18 cellular contexts compared by ENCODE assay signal in the genomic region with DNA sequence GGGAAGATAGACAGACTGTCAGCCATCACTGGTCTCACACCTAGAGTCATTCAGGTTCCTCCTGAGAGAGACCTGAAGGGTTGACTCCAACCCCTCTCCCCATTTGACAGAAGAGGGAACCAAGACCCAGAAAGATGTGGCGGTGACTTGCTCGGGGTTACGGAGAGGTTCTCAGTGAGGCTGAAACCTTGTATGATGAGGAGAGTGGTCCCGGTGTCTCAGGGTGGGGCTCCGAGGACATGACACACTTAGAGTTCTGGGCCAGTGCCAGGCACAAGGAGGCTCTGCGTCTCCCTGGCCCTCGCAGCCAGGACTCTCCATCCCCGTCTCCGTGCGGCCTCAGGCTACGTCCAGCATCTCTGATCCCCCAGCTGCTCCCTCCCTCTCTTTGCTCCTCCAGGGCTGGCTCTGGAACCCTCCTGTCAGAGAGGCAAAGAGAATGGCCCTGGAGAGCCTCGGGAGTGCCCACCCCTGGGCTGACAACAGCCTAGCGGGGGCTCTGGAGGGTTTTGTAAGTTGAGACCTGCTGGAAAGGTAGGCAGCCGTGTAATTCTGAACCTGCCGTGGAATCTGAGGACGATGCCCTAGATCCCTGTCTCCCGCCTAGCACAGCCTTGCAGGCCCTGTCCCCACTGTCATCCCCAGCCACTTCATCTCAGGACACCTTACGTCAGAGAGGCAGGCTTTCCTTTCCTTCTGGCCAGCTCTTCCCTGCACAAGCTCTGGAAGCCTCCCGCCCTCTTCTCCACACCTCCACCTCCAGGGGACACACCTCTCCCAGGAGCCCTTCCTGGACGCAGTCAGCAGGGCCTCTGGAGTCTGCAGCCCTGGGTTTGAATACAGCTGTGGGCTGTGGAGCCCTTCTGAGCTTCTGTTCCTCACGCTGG. TPM values are rescaled to one million over a fixed set of nuclear protein-coding genes. Genes with fewer than 3 reads are reported as not detected.
A peak's percentile ranks its signal among the peaks of the same experiment; 100 is the strongest.
DNase-seq lines count a peak whose midpoint lies in the region; ATAC-seq, FAIRE-seq and TF ChIP-seq lines count a peak whose summit lies in the region.
"Had no signal": no experiment of that assay in that cellular context is flagged by ENCODE, and none has a peak within 500 bp of the region (broad histone marks: within the 10 kb centered on the region; RNA-seq: fewer than 3 reads in every experiment).

No MANE protein-coding gene starts in this region.

- no peak overlapping the region for H2AFZ ChIP-seq in GM12878 (ENCODE audit: control insufficient read depth, low read depth, low read length)

- no peak for TF ChIP-seq RAD21 in GM12878 (IDR thresholded peaks at IDR 0.05; ENCODE audit: insufficient read depth, low read depth, low read length)

- H3K4me2 ChIP-seq in GM12878 (ENCODE audit: control insufficient read depth, insufficient read depth) = peak overlapping the region; percentile 28
- H3K4me2 ChIP-seq: smooth muscle cell had no signal

- H3K4me3 Mint-ChIP-seq in naive thymus-derived CD8-positive, alpha-beta T cell = peak overlapping the region in 4 of 10 donors; percentile 15 to 93 (median 70)
- H3K4me3 Mint-ChIP-seq in glutamatergic neuron (ENCODE audit: unreplicated experiment) = no peak overlapping the region
- no peak overlapping the region for H3K4me3 Mint-ChIP-seq in activated CD4-positive, alpha-beta memory T cell treated with anti-CD3 and anti-CD28 coated beads for 36 hours
- H3K4me3 Mint-ChIP-seq: activated naive CD8-positive, alpha-beta T cell treated with anti-CD3 and anti-CD28 coated beads for 36 hours; type B pancreatic cell had no signal

- no peak for TF ChIP-seq EP300 in GM12878 (IDR thresholded peaks at IDR 0.05; ENCODE audit: borderline replicate concordance in 1 of 2, control insufficient read depth in 1 of 2, low read depth in 2 of 2, low read length in 2 of 2)

- H4K20me1 ChIP-seq in GM12878 (ENCODE audit: control insufficient read depth, insufficient read depth) = no peaks in the 10 kb centered on the region; the same call in 1 of the 2 replicates

- SMC1A ChIA-PET in GM12878 (lab: Charles Lee; ENCODE audit: uncharacterized antibody, unreplicated experiment) = interaction anchor here (4.3 kb wide), 1 partner anchor 90 kb away, joined by 19 read pairs; no protein-coding TSS in a partner anchor

- RAD21 ChIA-PET in GM12878 (lab: Charles Lee; ENCODE audit: unreplicated experiment) = interaction anchor here (0.5 kb wide), 1 partner anchor 115 kb away, joined by 3 read pairs; no protein-coding TSS in a partner anchor

- FAIRE-seq in GM12878 (lab: Jason Lieb, UNC) = no peak
- no peak for FAIRE-seq in frontal cortex (lab: Jason Lieb, UNC)

- in situ Hi-C loops in GM12878 (cut with MboI) = no loop called here

- peaks cover 52% of the 10 kb centered on the region for H3K4me1 ChIP-seq in GM12878 (ENCODE audit: control insufficient read depth, insufficient read depth, low read length)

- peaks cover 0 to 11% (median 4%) of the 10 kb centered on the region in 3 donors for H3K36me3 Mint-ChIP-seq in naive thymus-derived CD8-positive, alpha-beta T cell
- H3K36me3 Mint-ChIP-seq in glutamatergic neuron (ENCODE audit: unreplicated experiment) = no peaks in the 10 kb centered on the region
- H3K36me3 Mint-ChIP-seq in activated CD4-positive, alpha-beta memory T cell treated with anti-CD3 and anti-CD28 coated beads for 36 hours = peaks cover 11% of the 10 kb centered on the region
- H3K36me3 Mint-ChIP-seq: type B pancreatic cell had no signal

- H3K4me3 ChIP-seq in GM12878 = no peak overlapping the region
- H3K4me3 ChIP-seq: smooth muscle cell had no signal

- WGBS in GM12878 (ENCODE audit: insufficient coverage, insufficient replicate concordance, low lambda C conversion rate, missing lambda C conversion rate) = 96% methylated on average over 21 of the region's 21 CpGs

- intact Hi-C loops in left ventricle myocardium superior (cut with micrococcal nuclease) (no loop called here), Right ventricle myocardium inferior (cut with DNase I) (no loop called here), GM12878 (cut with micrococcal nuclease; ENCODE audit: unreplicated experiment) (no loop called here)
- intact Hi-C loops in activated CD4-positive, alpha-beta memory T cell treated with anti-CD3 and anti-CD28 coated beads for 36 hours (cut with micrococcal nuclease) = no loop called here

- H3K27ac Mint-ChIP-seq in naive thymus-derived CD8-positive, alpha-beta T cell = peak overlapping the region in 6 of 10 donors; percentile 35 to 97 (median 74)
- H3K27ac Mint-ChIP-seq in glutamatergic neuron (ENCODE audit: unreplicated experiment) = no peak overlapping the region
- no peak overlapping the region for H3K27ac Mint-ChIP-seq in activated CD4-positive, alpha-beta memory T cell treated with anti-CD3 and anti-CD28 coated beads for 36 hours
- H3K27ac Mint-ChIP-seq: activated naive CD8-positive, alpha-beta T cell treated with anti-CD3 and anti-CD28 coated beads for 36 hours; type B pancreatic cell had no signal

- POLR2A ChIA-PET in GM12878 (lab: Charles Lee) = no interaction called here
- POLR2A ChIA-PET in naive thymus-derived CD8-positive, alpha-beta T cell (lab: Charles Lee) = interaction anchor here (0.7 kb wide), 1 partner anchor 8 kb away, joined by 3 read pairs; no protein-coding TSS in a partner anchor
- POLR2A ChIA-PET in activated CD4-positive, alpha-beta memory T cell treated with anti-CD3 and anti-CD28 coated beads for 36 hours (lab: Charles Lee) = interaction anchor here (0.9 kb wide), 1 partner anchor 54 kb away, joined by 4 read pairs; no protein-coding TSS in a partner anchor

- ATAC-seq in left ventricle myocardium superior = peak; percentile 9
- no peak for ATAC-seq in Right ventricle myocardium inferior
- no peak for ATAC-seq in GM12878
- ATAC-seq in naive thymus-derived CD8-positive, alpha-beta T cell = no peak
- ATAC-seq: left cardiac atrium had no signal

- H3K36me3 ChIP-seq in GM12878 (ENCODE audit: control insufficient read depth in 2 of 2, insufficient read depth in 2 of 2, low read length in 1 of 2) = peaks cover 0 to 2% of the 10 kb centered on the region in 2 experiments; a peak in 1 of 4 replicates

- no peaks in the 10 kb centered on the region for H3K9me3 ChIP-seq in GM12878 (replicated peaks; ENCODE audit: control insufficient read depth, insufficient read depth, low read length)

- peaks cover 74% of the 10 kb centered on the region for H3K79me2 ChIP-seq in GM12878 (ENCODE audit: control insufficient read depth, insufficient read depth, low read length)

- no peaks in the 10 kb centered on the region for H3K27me3 Mint-ChIP-seq in naive thymus-derived CD8-positive, alpha-beta T cell
- peaks cover 17% of the 10 kb centered on the region for H3K27me3 Mint-ChIP-seq in glutamatergic neuron (ENCODE audit: unreplicated experiment)
- H3K27me3 Mint-ChIP-seq in activated CD4-positive, alpha-beta memory T cell treated with anti-CD3 and anti-CD28 coated beads for 36 hours = no peaks in the 10 kb centered on the region

- CTCF ChIA-PET in GM12878 (lab: Yijun Ruan, JAX) = interaction anchor here (0.9 kb wide), 1 partner anchor 18 kb away, joined by 4 read pairs; no protein-coding TSS in a partner anchor
- CTCF ChIA-PET in activated CD4-positive, alpha-beta memory T cell treated with anti-CD3 and anti-CD28 coated beads for 36 hours (lab: Charles Lee) = interaction anchor here (0.8 to 1.0 kb wide), 2 partner anchors 90 to 92 kb away, joined by 3 read pairs; no protein-coding TSS in a partner anchor

- no peak for DNase-seq in left ventricle myocardium superior
- no peak for DNase-seq in Right ventricle myocardium inferior (ENCODE audit: missing footprints)
- no peak for DNase-seq in GM12878 (ENCODE audit: low read depth, low spot score)
- no peak for DNase-seq in naive thymus-derived CD8-positive, alpha-beta T cell
- DNase-seq in glutamatergic neuron = no peak
- DNase-seq in frontal cortex (ENCODE audit: low spot score in 2 of 2) = no peak
- DNase-seq in GOT3 (lab: John Stamatoyannopoulos, UW) = no peak
- no peak for DNase-seq in activated CD4-positive, alpha-beta memory T cell treated with anti-CD3 and anti-CD28 coated beads for 36 hours
- DNase-seq: activated naive CD8-positive, alpha-beta T cell treated with anti-CD3 and anti-CD28 coated beads for 36 hours; DMS79 treated with DMSO at 0.1 percent for 48 hours; left cardiac atrium; MV-4-11; NCI-H2107; SIG-M5 had no signal

- H3K4me1 Mint-ChIP-seq in naive thymus-derived CD8-positive, alpha-beta T cell = peaks cover 27 to 81% (median 63%) of the 10 kb centered on the region in 4 donors
- H3K4me1 Mint-ChIP-seq in glutamatergic neuron (ENCODE audit: low read depth, unreplicated experiment) = peaks cover 4% of the 10 kb centered on the region
- H3K4me1 Mint-ChIP-seq in activated CD4-positive, alpha-beta memory T cell treated with anti-CD3 and anti-CD28 coated beads for 36 hours (ENCODE audit: low read depth) = peaks cover 72% of the 10 kb centered on the region

- TF ChIP-seq CTCF in GM12878 (IDR thresholded peaks at IDR 0.05 in 2 of 3, conservative IDR thresholded peaks at IDR 0.05 in 1 of 3; ENCODE audit: control insufficient read depth in 2 of 3, extremely low read depth in 1 of 3, insufficient read depth in 1 of 3, low read depth in 3 of 3, low read length in 3 of 3) (no peak), glutamatergic neuron (IDR thresholded peaks at IDR 0.05; ENCODE audit: partially characterized antibody, unreplicated experiment) (no peak)

- TF ChIP-seq POLR2A in GM12878 (IDR thresholded peaks at IDR 0.05; ENCODE audit: low read depth, low read length) = no peak

- no peak overlapping the region for H3K27ac ChIP-seq in GM12878 (ENCODE audit: control insufficient read depth, insufficient read depth)

- no peak overlapping the region for H3K9ac ChIP-seq in GM12878 (ENCODE audit: control insufficient read depth, insufficient read depth, low read length)

- peaks cover 0 to 3% of the 10 kb centered on the region in 2 experiments; a peak in 1 of 4 replicates for H3K27me3 ChIP-seq in GM12878 (replicated peaks in 1 of 2; ENCODE audit: control insufficient read depth in 2 of 2, insufficient read depth in 2 of 2, low read length in 1 of 2)

- no TSS peak for BruUV-seq in GM12878 (replicated peaks; lab: Mats Ljungman, UMichigan)

- no peaks in the 10 kb centered on the region for H3K9me3 Mint-ChIP-seq in naive thymus-derived CD8-positive, alpha-beta T cell
- H3K9me3 Mint-ChIP-seq in glutamatergic neuron (ENCODE audit: unreplicated experiment) = peaks cover 2% of the 10 kb centered on the region
- H3K9me3 Mint-ChIP-seq in activated CD4-positive, alpha-beta memory T cell treated with anti-CD3 and anti-CD28 coated beads for 36 hours = no peaks in the 10 kb centered on the region
- H3K9me3 Mint-ChIP-seq: activated naive CD8-positive, alpha-beta T cell treated with anti-CD3 and anti-CD28 coated beads for 36 hours; type B pancreatic cell had no signal

RNA-seq across cellular contexts. Expression of gene EFHD2, which starts 4.1 kb away (rescaled TPM):
- total RNA-seq in left ventricle myocardium superior (12.6 TPM), Right ventricle myocardium inferior (14.7 TPM), GM12878 (2014; rRNA removed) (68.9 and 85.1 TPM in 2 replicates), GM12878 (2014; rRNA removed; fragmentation: Illumina TruSeq; extraction: Trizol) (25.7 and 31.5 TPM in 2 replicates), GM12878 (2021) (106 and 107 TPM in 2 replicates), glutamatergic neuron (ENCODE audit: unreplicated experiment) (2.6 TPM), frontal cortex (5.3 TPM)
- total RNA-seq in GM12878 (2013; cell fraction: nucleolus; rRNA removed) = 16.2 and 21.3 TPM in 2 replicates
- 21.5 TPM for polyA plus RNA-seq in GM12878 (2011; ENCODE audit: low read depth)
- polyA plus RNA-seq in GM12878 (2011; rRNA removed) (27.6 and 47.2 TPM in 2 replicates), GM12878 (2014; fragmentation: Illumina TruSeq; extraction: Trizol) (8.7 and 31.3 TPM in 2 replicates), GM12878 (2014; fragmentation: Nextera tagmentation; extraction: Ambion mirVana) (1 to 10 TPM; 4.0 to 6.6 TPM), GM12878 (2014; rRNA removed) (99.2 and 126 TPM in 2 replicates), GM12878 (2016; fragmentation: Nextera tagmentation; extraction: Ambion mirVana) (100 to 1,000 TPM in 1 of 2 experiments, 10 to 100 TPM in 1; 96.3 to 114 TPM)
- polyA plus RNA-seq in GM12878 (2011; cell fraction: cytosol; rRNA removed) = 57.7 and 83.4 TPM in 2 replicates
- polyA plus RNA-seq in GM12878 (2011; cell fraction: nucleus; rRNA removed) = 55.8 and 67.2 TPM in 2 replicates
- polyA plus RNA-seq in GM12878 (2012) = 54.9 and 67.3 TPM in 2 replicates
- 13.5 and 27.4 TPM in 2 replicates for polyA minus RNA-seq in GM12878 (2011; rRNA and poly(A)+ RNA removed)
- polyA minus RNA-seq in GM12878 (2011; cell fraction: cytosol; rRNA and poly(A)+ RNA removed) = 21.4 and 25.4 TPM in 2 replicates
- polyA minus RNA-seq in GM12878 (2011; cell fraction: nucleus; rRNA and poly(A)+ RNA removed) = 6.2 and 10.5 TPM in 2 replicates
- 10 to 100 TPM; 25.3 to 26.0 TPM for total RNA-seq in naive thymus-derived CD8-positive, alpha-beta T cell
- 100 to 1,000 TPM in 1 of 3 donors, 10 to 100 TPM in 2; 27.6 to 129 (median 29.5) TPM for polyA plus RNA-seq in naive thymus-derived CD8-positive, alpha-beta T cell
- total RNA-seq in activated CD4-positive, alpha-beta memory T cell treated with anti-CD3 and anti-CD28 coated beads for 36 hours = 10 to 100 TPM; 60.4 to 61.3 TPM

RNA-seq across cellular contexts. Expression of gene CTRC, which starts 24.4 kb away (rescaled TPM):
- not detected for total RNA-seq in left ventricle myocardium superior
- not detected for total RNA-seq in Right ventricle myocardium inferior
- total RNA-seq in GM12878 (2013; cell fraction: nucleolus; rRNA removed) = not detected in 2 replicates
- not detected in 2 replicates for total RNA-seq in GM12878 (2014; rRNA removed)
- total RNA-seq in GM12878 (2014; rRNA removed; fragmentation: Illumina TruSeq; extraction: Trizol) = not detected in 2 replicates
- total RNA-seq in GM12878 (2021) = 1.5 and 1.9 TPM in 2 replicates
- not detected for polyA plus RNA-seq in GM12878 (2011; ENCODE audit: low read depth)
- polyA plus RNA-seq in GM12878 (2011; rRNA removed) = not detected in 2 replicates
- not detected in 2 replicates for polyA plus RNA-seq in GM12878 (2011; cell fraction: cytosol; rRNA removed)
- polyA plus RNA-seq in GM12878 (2011; cell fraction: nucleus; rRNA removed) = 0.22 TPM in 1 of 2 replicates, not detected in the other
- polyA plus RNA-seq in GM12878 (2012) = not detected in 2 replicates
- polyA plus RNA-seq in GM12878 (2014; fragmentation: Illumina TruSeq; extraction: Trizol) = 0.79 TPM in 1 of 2 replicates, not detected in the other
- polyA plus RNA-seq in GM12878 (2014; fragmentation: Nextera tagmentation; extraction: Ambion mirVana) = not detected
- polyA plus RNA-seq in GM12878 (2014; rRNA removed) = 0.03 TPM in 1 of 2 replicates, not detected in the other
- not detected for polyA plus RNA-seq in GM12878 (2016; fragmentation: Nextera tagmentation; extraction: Ambion mirVana)
- polyA minus RNA-seq in GM12878 (2011; rRNA and poly(A)+ RNA removed) = not detected in 2 replicates
- not detected in 2 replicates for polyA minus RNA-seq in GM12878 (2011; cell fraction: cytosol; rRNA and poly(A)+ RNA removed)
- not detected in 2 replicates for polyA minus RNA-seq in GM12878 (2011; cell fraction: nucleus; rRNA and poly(A)+ RNA removed)
- total RNA-seq in naive thymus-derived CD8-positive, alpha-beta T cell = under 1 TPM in 1 of 2 experiments, not detected in 1; 0.78 TPM
- under 1 TPM in 1 of 3 donors, not detected in 2; 0.62 TPM for polyA plus RNA-seq in naive thymus-derived CD8-positive, alpha-beta T cell
- not detected for total RNA-seq in glutamatergic neuron (ENCODE audit: unreplicated experiment)
- not detected for total RNA-seq in frontal cortex
- total RNA-seq in activated CD4-positive, alpha-beta memory T cell treated with anti-CD3 and anti-CD28 coated beads for 36 hours = under 1 TPM in 1 of 2 experiments, not detected in 1; 0.31 TPM
- total RNA-seq: cardiac septum, epithelial cell of proximal tubule, left cardiac atrium, smooth muscle cell had no signal

RNA-seq across cellular contexts. Expression of gene CELA2A, which starts 42.7 kb away (rescaled TPM):
- total RNA-seq in left ventricle myocardium superior = not detected
- total RNA-seq in Right ventricle myocardium inferior = not detected
- total RNA-seq in GM12878 (2013; cell fraction: nucleolus; rRNA removed) = not detected in 2 replicates
- not detected in 2 replicates for total RNA-seq in GM12878 (2014; rRNA removed)
- total RNA-seq in GM12878 (2014; rRNA removed; fragmentation: Illumina TruSeq; extraction: Trizol) = not detected in 2 replicates
- 0.90 and 1.5 TPM in 2 replicates for total RNA-seq in GM12878 (2021)
- not detected for polyA plus RNA-seq in GM12878 (2011; ENCODE audit: low read depth)
- polyA plus RNA-seq in GM12878 (2011; rRNA removed) = not detected in 2 replicates
- not detected in 2 replicates for polyA plus RNA-seq in GM12878 (2011; cell fraction: cytosol; rRNA removed)
- not detected in 2 replicates for polyA plus RNA-seq in GM12878 (2011; cell fraction: nucleus; rRNA removed)
- polyA plus RNA-seq in GM12878 (2012) = not detected in 2 replicates
- not detected in 2 replicates for polyA plus RNA-seq in GM12878 (2014; fragmentation: Illumina TruSeq; extraction: Trizol)
- not detected for polyA plus RNA-seq in GM12878 (2014; fragmentation: Nextera tagmentation; extraction: Ambion mirVana)
- polyA plus RNA-seq in GM12878 (2014; rRNA removed) = not detected in 2 replicates
- not detected for polyA plus RNA-seq in GM12878 (2016; fragmentation: Nextera tagmentation; extraction: Ambion mirVana)
- not detected in 2 replicates for polyA minus RNA-seq in GM12878 (2011; rRNA and poly(A)+ RNA removed)
- polyA minus RNA-seq in GM12878 (2011; cell fraction: cytosol; rRNA and poly(A)+ RNA removed) = not detected in 2 replicates
- not detected in 2 replicates for polyA minus RNA-seq in GM12878 (2011; cell fraction: nucleus; rRNA and poly(A)+ RNA removed)
- not detected for total RNA-seq in naive thymus-derived CD8-positive, alpha-beta T cell
- polyA plus RNA-seq in naive thymus-derived CD8-positive, alpha-beta T cell = not detected
- not detected for total RNA-seq in glutamatergic neuron (ENCODE audit: unreplicated experiment)
- total RNA-seq in frontal cortex = not detected
- total RNA-seq in activated CD4-positive, alpha-beta memory T cell treated with anti-CD3 and anti-CD28 coated beads for 36 hours = not detected
- total RNA-seq: activated naive CD8-positive, alpha-beta T cell treated with anti-CD3 and anti-CD28 coated beads for 36 hours; cardiac septum; epithelial cell of proximal tubule; left cardiac atrium had no signal
- polyA plus RNA-seq: smooth muscle cell had no signal

Comparison
In these comparisons a context has a peak if more than half of its experiments do, and no peak if none do; other contexts are left out.
1. H3K27ac Mint-ChIP-seq: peak in naive thymus-derived CD8-positive, alpha-beta T cell (6 of 10); none in glutamatergic neuron (single experiment) and activated CD4-positive, alpha-beta memory T cell treated with anti-CD3 and anti-CD28 coated beads for 36 hours (single experiment).